In the genomic region with DNA sequence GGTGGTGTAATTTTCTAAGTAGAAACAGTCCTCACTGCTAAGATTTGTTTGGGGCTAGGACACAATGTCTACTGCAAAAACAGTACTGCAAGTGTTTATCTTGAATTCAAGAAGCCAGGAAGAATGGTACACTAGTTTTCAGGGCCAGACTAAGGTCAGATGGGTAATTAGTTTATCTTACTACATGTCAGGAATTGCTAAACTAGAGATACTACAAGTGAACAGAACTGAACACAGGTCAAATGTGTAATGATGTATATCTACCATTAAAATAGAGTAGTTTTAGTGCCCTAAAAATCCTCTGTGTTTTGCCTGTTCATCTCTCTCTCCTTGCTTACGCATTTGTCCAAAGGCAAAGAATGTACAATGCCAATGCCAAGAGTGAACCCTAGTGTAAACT, we compare ENCODE assay signal across 9 cellular contexts. TPM values are rescaled to one million over a fixed set of nuclear protein-coding genes. Genes with fewer than 3 reads are reported as not detected.
A peak's percentile ranks its signal among the peaks of the same experiment; 100 is the strongest.
DNase-seq lines count a peak whose midpoint lies in the region; ATAC-seq, FAIRE-seq and TF ChIP-seq lines count a peak whose summit lies in the region.
"Had no signal": no experiment of that assay in that cellular context is flagged by ENCODE, and none has a peak within 500 bp of the region (broad histone marks: within the 10 kb centered on the region; RNA-seq: fewer than 3 reads in every experiment).

No MANE protein-coding gene starts in this region.

- POLR2A ChIA-PET in activated CD8-positive, alpha-beta T cell treated with anti-CD3 and anti-CD28 coated beads for 36 hours (lab: Charles Lee): interaction anchor here (2.7 kb wide), 1 partner anchor 10 kb away, joined by 10 read pairs; the partner anchor contains the start of gene PA2G4

- H3K4me3 Mint-ChIP-seq in activated CD8-positive, alpha-beta memory T cell treated with anti-CD3 and anti-CD28 coated beads, Interleukin-2, amount 10 ng/mL, durations not matched to agents 7 days and 5 days: no peak overlapping the region
- no peak overlapping the region for H3K4me3 Mint-ChIP-seq in activated CD8-positive, alpha-beta T cell treated with anti-CD3 and anti-CD28 coated beads for 36 hours
- no peak overlapping the region for H3K4me3 Mint-ChIP-seq in osteocyte (ENCODE audit: unreplicated experiment)

- H3K27ac Mint-ChIP-seq in activated CD8-positive, alpha-beta memory T cell treated with anti-CD3 and anti-CD28 coated beads, Interleukin-2, amount 10 ng/mL, durations not matched to agents 7 days and 5 days: peak overlapping the region; percentile 48
- peak overlapping the region; percentile 61 for H3K27ac Mint-ChIP-seq in activated CD8-positive, alpha-beta T cell treated with anti-CD3 and anti-CD28 coated beads for 36 hours
- H3K27ac Mint-ChIP-seq in osteocyte (ENCODE audit: unreplicated experiment): peak overlapping the region; percentile 27

- ATAC-seq in activated CD8-positive, alpha-beta memory T cell treated with anti-CD3 and anti-CD28 coated beads, Interleukin-2, amount 10 ng/mL, durations not matched to agents 7 days and 5 days: no peak
- no peak for ATAC-seq in activated CD8-positive, alpha-beta T cell treated with anti-CD3 and anti-CD28 coated beads for 36 hours
- ATAC-seq: lower lobe of right lung had no signal

- no peaks in the 10 kb centered on the region for H3K27me3 Mint-ChIP-seq in activated CD8-positive, alpha-beta memory T cell treated with anti-CD3 and anti-CD28 coated beads, Interleukin-2, amount 10 ng/mL, durations not matched to agents 7 days and 5 days
- H3K27me3 Mint-ChIP-seq in activated CD8-positive, alpha-beta T cell treated with anti-CD3 and anti-CD28 coated beads for 36 hours: no peaks in the 10 kb centered on the region
- H3K27me3 Mint-ChIP-seq in osteocyte (ENCODE audit: unreplicated experiment): no peaks in the 10 kb centered on the region

- peaks cover 58% of the 10 kb centered on the region for H3K36me3 Mint-ChIP-seq in activated CD8-positive, alpha-beta memory T cell treated with anti-CD3 and anti-CD28 coated beads, Interleukin-2, amount 10 ng/mL, durations not matched to agents 7 days and 5 days
- H3K36me3 Mint-ChIP-seq in activated CD8-positive, alpha-beta T cell treated with anti-CD3 and anti-CD28 coated beads for 36 hours (ENCODE audit: low read depth): peaks cover 72% of the 10 kb centered on the region
- H3K36me3 Mint-ChIP-seq in osteocyte (ENCODE audit: unreplicated experiment): peaks cover 39% of the 10 kb centered on the region

- CTCF ChIA-PET in activated CD8-positive, alpha-beta memory T cell treated with anti-CD3 and anti-CD28 coated beads, Interleukin-2, amount 10 ng/mL, durations not matched to agents 7 days and 5 days (lab: Charles Lee): no interaction called here
- CTCF ChIA-PET in activated CD8-positive, alpha-beta T cell treated with anti-CD3 and anti-CD28 coated beads for 36 hours (lab: Charles Lee): interaction anchor here (1.1 kb wide), 1 partner anchor 9 kb away, joined by 5 read pairs; the partner anchor contains the start of gene PA2G4

- peaks cover 22% of the 10 kb centered on the region for H3K4me1 Mint-ChIP-seq in activated CD8-positive, alpha-beta memory T cell treated with anti-CD3 and anti-CD28 coated beads, Interleukin-2, amount 10 ng/mL, durations not matched to agents 7 days and 5 days
- H3K4me1 Mint-ChIP-seq in activated CD8-positive, alpha-beta T cell treated with anti-CD3 and anti-CD28 coated beads for 36 hours (ENCODE audit: low read depth): peaks cover 17% of the 10 kb centered on the region
- H3K4me1 Mint-ChIP-seq in osteocyte (ENCODE audit: unreplicated experiment): peaks cover 24% of the 10 kb centered on the region

- no peak for TF ChIP-seq CTCF in activated CD8-positive, alpha-beta T cell treated with anti-CD3 and anti-CD28 coated beads for 36 hours (IDR thresholded peaks at IDR 0.05)
- no peak for TF ChIP-seq CTCF in osteocyte (IDR thresholded peaks at IDR 0.05)

- H3K9me3 Mint-ChIP-seq in activated CD8-positive, alpha-beta memory T cell treated with anti-CD3 and anti-CD28 coated beads, Interleukin-2, amount 10 ng/mL, durations not matched to agents 7 days and 5 days (ENCODE audit: low read depth): no peaks in the 10 kb centered on the region
- no peaks in the 10 kb centered on the region for H3K9me3 Mint-ChIP-seq in activated CD8-positive, alpha-beta T cell treated with anti-CD3 and anti-CD28 coated beads for 36 hours
- H3K9me3 Mint-ChIP-seq in osteocyte (ENCODE audit: unreplicated experiment): no peaks in the 10 kb centered on the region

- no peak for DNase-seq in activated CD8-positive, alpha-beta memory T cell treated with anti-CD3 and anti-CD28 coated beads, Interleukin-2, amount 10 ng/mL, durations not matched to agents 7 days and 5 days
- no peak for DNase-seq in activated CD8-positive, alpha-beta memory T cell treated with anti-CD3 and anti-CD28 coated beads, Interleukin-2, amount 50 U/mL, for 4 hours
- DNase-seq in activated CD8-positive, alpha-beta T cell treated with anti-CD3 and anti-CD28 coated beads for 36 hours: no peak
- DNase-seq in osteocyte (ENCODE audit: extremely low spot score, unreplicated experiment) (no peak), COLO829 (ENCODE audit: low spot score) (no peak), HTR-8/SVneo (ENCODE audit: insufficient read length, low spot score) (no peak)
- DNase-seq: lower lobe of right lung; stimulated activated CD8-positive, alpha-beta memory T cell treated with anti-CD3 and anti-CD28 coated beads, Interleukin-4, amount 100 ng/mL, for 48 hours had no signal

- intact Hi-C loops in activated CD8-positive, alpha-beta T cell treated with anti-CD3 and anti-CD28 coated beads for 36 hours (cut with micrococcal nuclease): no loop called here

- no peak for FAIRE-seq in HTR-8/SVneo (lab: Jason Lieb, UNC)
- FAIRE-seq: urothelium cell line had no signal

RNA-seq across cellular contexts. Expression of gene RPL41, which starts 2.3 kb away (rescaled TPM):
- 1,000 to 10,000 TPM; 3,748 to 4,271 TPM for total RNA-seq in activated CD8-positive, alpha-beta memory T cell treated with anti-CD3 and anti-CD28 coated beads, Interleukin-2, amount 10 ng/mL, durations not matched to agents 7 days and 5 days
- total RNA-seq in activated CD8-positive, alpha-beta T cell treated with anti-CD3 and anti-CD28 coated beads for 36 hours: 1,000 to 10,000 TPM; 5,401 to 5,452 TPM
- 3,386 and 3,580 TPM in 2 replicates for total RNA-seq in osteocyte

RNA-seq across cellular contexts. Expression of gene ZC3H10, which starts 4.0 kb away (rescaled TPM):
- 10 to 100 TPM; 10.3 to 11.7 TPM for total RNA-seq in activated CD8-positive, alpha-beta memory T cell treated with anti-CD3 and anti-CD28 coated beads, Interleukin-2, amount 10 ng/mL, durations not matched to agents 7 days and 5 days
- 1 to 10 TPM; 6.8 to 7.2 TPM for total RNA-seq in activated CD8-positive, alpha-beta T cell treated with anti-CD3 and anti-CD28 coated beads for 36 hours
- total RNA-seq in osteocyte: 10.5 and 11.8 TPM in 2 replicates

RNA-seq across cellular contexts. Expression of gene PA2G4, which starts 9.7 kb away (rescaled TPM):
- total RNA-seq in activated CD8-positive, alpha-beta memory T cell treated with anti-CD3 and anti-CD28 coated beads, Interleukin-2, amount 10 ng/mL, durations not matched to agents 7 days and 5 days: 100 to 1,000 TPM; 293 to 364 TPM
- total RNA-seq in activated CD8-positive, alpha-beta T cell treated with anti-CD3 and anti-CD28 coated beads for 36 hours: 100 to 1,000 TPM; 447 to 455 TPM
- 85.9 and 87.9 TPM in 2 replicates for total RNA-seq in osteocyte

RNA-seq across cellular contexts. Expression of gene ESYT1, which starts 14.0 kb away (rescaled TPM):
- 100 to 1,000 TPM; 225 to 241 TPM for total RNA-seq in activated CD8-positive, alpha-beta memory T cell treated with anti-CD3 and anti-CD28 coated beads, Interleukin-2, amount 10 ng/mL, durations not matched to agents 7 days and 5 days
- total RNA-seq in activated CD8-positive, alpha-beta T cell treated with anti-CD3 and anti-CD28 coated beads for 36 hours: 100 to 1,000 TPM; 154 to 160 TPM
- 127 and 142 TPM in 2 replicates for total RNA-seq in osteocyte

RNA-seq across cellular contexts. Expression of gene ERBB3, which starts 34.1 kb away (rescaled TPM):
- total RNA-seq in activated CD8-positive, alpha-beta memory T cell treated with anti-CD3 and anti-CD28 coated beads, Interleukin-2, amount 10 ng/mL, durations not matched to agents 7 days and 5 days: 1 to 10 TPM in 1 of 2 experiments, under 1 TPM in 1; 0.94 to 1.8 TPM
- under 1 TPM; 0.98 to 0.99 TPM for total RNA-seq in activated CD8-positive, alpha-beta T cell treated with anti-CD3 and anti-CD28 coated beads for 36 hours
- 0.97 and 1.2 TPM in 2 replicates for total RNA-seq in osteocyte
